In the genomic region with DNA sequence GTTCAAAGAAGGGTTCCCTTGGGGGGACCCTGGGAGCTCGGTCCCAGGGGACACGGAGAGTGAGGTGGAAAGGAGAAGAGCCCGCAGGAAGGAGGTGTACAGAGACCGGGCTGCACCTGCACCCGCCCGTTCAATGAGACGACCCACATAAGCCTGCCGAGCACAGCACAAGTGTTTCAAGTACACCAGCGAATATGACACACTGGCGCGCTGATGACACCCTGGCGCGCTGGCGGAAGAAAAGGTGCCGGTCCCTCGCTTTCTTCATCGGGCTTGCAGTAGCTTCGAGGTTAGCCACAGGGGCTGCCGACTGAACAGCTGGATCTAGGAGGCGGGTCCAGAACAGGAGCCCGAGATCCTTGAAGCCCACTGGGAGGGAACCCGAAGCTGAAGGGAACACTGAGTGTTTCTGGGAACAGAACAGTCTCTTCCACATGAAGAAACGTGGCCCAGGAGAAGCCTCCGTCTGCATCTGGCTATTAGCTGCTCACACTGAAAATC, we compare ENCODE assay signal across 9 cellular contexts. TPM values are rescaled to one million over a fixed set of nuclear protein-coding genes. Genes with fewer than 3 reads are reported as not detected.
DNase-seq lines count a peak whose midpoint lies in the region; ATAC-seq and TF ChIP-seq lines count a peak whose summit lies in the region.
"Had no signal": no experiment of that assay in that cellular context is flagged by ENCODE, and none has a peak within 500 bp of the region (broad histone marks: within the 10 kb centered on the region; RNA-seq: fewer than 3 reads in every experiment).

No MANE protein-coding gene starts in this region.

- H3K27me3 Mint-ChIP-seq in Calu3 (ENCODE audit: unreplicated experiment) (peaks cover 12% of the 10 kb centered on the region), osteocyte (ENCODE audit: unreplicated experiment) (no peaks in the 10 kb centered on the region)

- H3K36me3 ChIP-seq in NT2/D1 (ENCODE audit: insufficient read depth, insufficient read length, low read length) = peaks cover 42% of the 10 kb centered on the region
- H3K36me3 ChIP-seq in duodenal mucosa (ENCODE audit: control insufficient read depth in 1 of 2, insufficient read depth in 2 of 2, low read length in 2 of 2) = peaks cover 11 to 27% of the 10 kb centered on the region in 2 donors

- no peak for DNase-seq in Calu3
- no peak for DNase-seq in NT2/D1 (ENCODE audit: low read depth, low spot score)
- DNase-seq in osteocyte (ENCODE audit: extremely low spot score, unreplicated experiment) = no peak
- no peak for DNase-seq in HuH-7 (ENCODE audit: low spot score)

- H3K4me3 Mint-ChIP-seq in Calu3 (ENCODE audit: low read depth, unreplicated experiment) (peak overlapping the region; percentile 97), osteocyte (ENCODE audit: unreplicated experiment) (peak overlapping the region; percentile 85)

- peaks cover 54% of the 10 kb centered on the region for H3K36me3 Mint-ChIP-seq in Calu3 (ENCODE audit: insufficient read depth, unreplicated experiment)
- peaks cover 10% of the 10 kb centered on the region for H3K36me3 Mint-ChIP-seq in osteocyte (ENCODE audit: unreplicated experiment)

- peaks cover 9% of the 10 kb centered on the region for H3K4me1 ChIP-seq in NT2/D1 (ENCODE audit: insufficient read depth, insufficient read length)
- peaks cover 10 to 18% of the 10 kb centered on the region in 2 donors for H3K4me1 ChIP-seq in duodenal mucosa (ENCODE audit: control insufficient read depth in 1 of 2, insufficient read depth in 2 of 2, low read length in 2 of 2)

- H3K4me3 ChIP-seq in NT2/D1 (ENCODE audit: insufficient read length, low read depth) = no peak overlapping the region
- H3K4me3 ChIP-seq in duodenal mucosa (ENCODE audit: low read depth in 1 of 2, low read length in 2 of 2) = peak overlapping the region; percentile 77 to 85

- ATAC-seq in GM21367 (IDR thresholded peaks at IDR 0.05; ENCODE audit: unreplicated experiment) (no peak), HG03457 (IDR thresholded peaks at IDR 0.05; ENCODE audit: unreplicated experiment) (no peak), HG03378 (IDR thresholded peaks at IDR 0.05; ENCODE audit: unreplicated experiment) (no peak)
- ATAC-seq: activated CD4-positive, CD25-positive, alpha-beta regulatory T cell treated with anti-CD3 and anti-CD28 coated beads, Interleukin-2, amount 50 U/mL, for 24 hours had no signal

- H3K27ac ChIP-seq in duodenal mucosa (ENCODE audit: low read depth, low read length) = no peak overlapping the region

- peak overlapping the region; percentile 93 for H3K27ac Mint-ChIP-seq in Calu3 (ENCODE audit: unreplicated experiment)
- peak overlapping the region; percentile 14 for H3K27ac Mint-ChIP-seq in osteocyte (ENCODE audit: unreplicated experiment)

- H3K9me3 ChIP-seq in NT2/D1 (ENCODE audit: insufficient read depth, low read length) (no peaks in the 10 kb centered on the region), duodenal mucosa (ENCODE audit: control insufficient read depth in 1 of 2, low read length in 2 of 2) (no peaks in the 10 kb centered on the region)

- no peak for TF ChIP-seq CTCF in Calu3 (IDR thresholded peaks at IDR 0.05; ENCODE audit: unreplicated experiment)
- no peak for TF ChIP-seq CTCF in osteocyte (IDR thresholded peaks at IDR 0.05)

- intact Hi-C loops in Calu3 (cut with micrococcal nuclease; ENCODE audit: unreplicated experiment) = no loop called here

- CTCF ChIA-PET in Calu3 (lab: Charles Lee) = interaction anchor here (0.6 kb wide), 1 partner anchor 139 kb away, joined by 3 read pairs; no protein-coding TSS in a partner anchor

- H3K27me3 ChIP-seq in NT2/D1 (ENCODE audit: insufficient read depth, insufficient read length) (no peaks in the 10 kb centered on the region), duodenal mucosa (ENCODE audit: control insufficient read depth in 1 of 2, insufficient read depth in 2 of 2, low read length in 2 of 2) (no peaks in the 10 kb centered on the region)

- H3K9me3 Mint-ChIP-seq in Calu3 (ENCODE audit: low read depth, unreplicated experiment) = no peaks in the 10 kb centered on the region
- no peaks in the 10 kb centered on the region for H3K9me3 Mint-ChIP-seq in osteocyte (ENCODE audit: unreplicated experiment)

- H3K9ac ChIP-seq in NT2/D1 (ENCODE audit: insufficient read length, low read depth) (peak overlapping the region; percentile 83), duodenal mucosa (ENCODE audit: low read depth in 1 of 2, low read length in 2 of 2) (peak overlapping the region; percentile 54 to 74)

- BruUV-seq in Calu3 (replicated peaks; lab: Mats Ljungman, UMichigan) = no TSS peak

- H3K4me1 Mint-ChIP-seq in Calu3 (ENCODE audit: low read depth, unreplicated experiment) (peaks cover 11% of the 10 kb centered on the region), osteocyte (ENCODE audit: unreplicated experiment) (peaks cover 16% of the 10 kb centered on the region)

RNA-seq across cellular contexts. Expression of gene TBC1D9B, which starts 1.4 kb away (rescaled TPM):
- total RNA-seq in Calu3 (2022) = 147 and 148 TPM in 2 replicates
- 135 and 136 TPM in 2 replicates for total RNA-seq in osteocyte

RNA-seq across cellular contexts. Expression of gene MRNIP, which starts 47.7 kb away (rescaled TPM):
- total RNA-seq in Calu3 (2022) = 41.5 and 47.1 TPM in 2 replicates
- total RNA-seq in osteocyte = 25.8 and 27.6 TPM in 2 replicates
